In the genomic region with DNA sequence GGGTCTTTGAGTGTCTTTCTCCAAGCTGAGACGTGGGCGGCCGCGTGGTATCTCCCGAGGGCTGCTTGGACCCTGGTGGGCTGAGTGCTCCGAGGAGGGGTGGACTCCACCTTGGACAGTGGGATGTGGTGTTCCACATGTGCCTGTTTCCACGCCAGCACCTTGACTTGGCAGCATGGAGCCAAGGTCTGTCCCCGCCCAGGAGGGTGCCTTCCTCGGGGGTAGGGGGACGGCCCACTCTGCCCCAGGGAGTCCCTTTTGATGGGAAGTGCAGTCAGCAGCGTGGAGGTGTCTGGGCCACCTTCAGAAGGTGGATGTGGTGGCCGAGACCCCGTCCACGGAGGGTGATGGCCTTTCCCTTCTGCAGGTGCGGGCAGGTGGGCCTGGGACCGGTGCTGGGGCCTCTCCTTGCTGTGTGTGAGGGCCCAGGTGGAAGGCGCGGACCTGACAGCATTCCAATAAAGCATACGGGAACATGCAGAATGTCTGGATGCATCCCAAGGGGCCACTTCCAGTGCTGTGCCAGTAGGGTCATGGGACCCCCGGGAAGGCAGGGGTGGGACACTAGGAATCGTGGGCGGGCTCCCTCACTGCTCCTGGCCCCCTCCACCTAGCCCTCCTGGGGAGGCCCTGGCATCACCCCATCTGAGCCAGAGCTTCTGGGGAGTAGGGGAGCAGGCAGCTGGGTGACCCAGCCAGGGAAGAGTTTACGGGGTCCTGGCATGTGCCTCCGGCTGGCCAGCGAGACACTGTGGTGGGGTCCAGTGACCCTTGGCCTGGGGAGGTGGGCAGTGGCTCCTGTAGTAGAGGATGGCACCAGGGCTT, we compare ENCODE assay signal across 29 cellular contexts. TPM values are rescaled to one million over a fixed set of nuclear protein-coding genes. Genes with fewer than 3 reads are reported as not detected.
"Had no signal": no experiment of that assay in that cellular context is flagged by ENCODE, and none has a peak within 500 bp of the region (broad histone marks: within the 10 kb centered on the region; RNA-seq: fewer than 3 reads in every experiment).

No MANE protein-coding gene starts in this region.

- H3K9ac ChIP-seq: neural progenitor cell had no signal

- ATAC-seq: activated naive CD8-positive, alpha-beta T cell treated with anti-CD3 and anti-CD28 coated beads, Interleukin-2, amount 50 U/mL, for 24 hours; esophagus mucosa; gastrocnemius medialis; mucosa of descending colon; stimulated activated memory B cell treated with anti-CD40 and anti-IgM and Interleukin-4, amounts not matched to agents 10 μg/mL and 1 μg/mL and 100 μg/mL, for 72 hours had no signal

- H3K27me3 Mint-ChIP-seq: activated naive CD8-positive, alpha-beta T cell treated with anti-CD3 and anti-CD28 coated beads, Interleukin-2, amount 50 U/mL, for 24 hours had no signal

- H3K9me3 ChIP-seq: gastrocnemius medialis, mucosa of descending colon, pancreas, sigmoid colon, thyroid gland had no signal

- H3K4me3 Mint-ChIP-seq: activated naive CD4-positive, alpha-beta T cell treated with anti-CD3 and anti-CD28 coated beads, Interleukin-2, amount 10 ng/mL, durations not matched to agents 7 days and 5 days; activated naive CD8-positive, alpha-beta T cell treated with anti-CD3 and anti-CD28 coated beads, Interleukin-2, amount 50 U/mL, for 24 hours; naive B cell; stimulated activated memory B cell treated with anti-CD40 and anti-IgM and Interleukin-4, amounts not matched to agents 10 μg/mL and 1 μg/mL and 100 μg/mL, for 72 hours; T-helper 1 cell treated with Interleukin-12 subunit alpha and Interleukin-12 subunit beta and Interleukin-4 antibody, amounts not matched to agents 30 μg/mL and 1 μg/mL, for 36 hours had no signal

- DNase-seq: activated CD4-positive, CD25-positive, alpha-beta regulatory T cell treated with anti-CD3 and anti-CD28 coated beads, Interleukin-2, amount 50 U/mL, for 72 hours; activated CD8-positive, alpha-beta memory T cell treated with anti-CD3 and anti-CD28 coated beads for 24 hours; activated CD8-positive, alpha-beta memory T cell treated with anti-CD3 and anti-CD28 coated beads, Interleukin-2, amount 50 U/mL, for 48 hours; activated effector memory CD4-positive, alpha-beta T cell treated with Interleukin-2 at 50 U/mL for 16 hours; activated naive CD4-positive, alpha-beta T cell treated with anti-CD3 and anti-CD28 coated beads, Interleukin-2, amount 10 ng/mL, durations not matched to agents 7 days and 5 days; activated naive CD8-positive, alpha-beta T cell treated with anti-CD3 and anti-CD28 coated beads, Interleukin-2, amount 50 U/mL, for 24 hours; activated T-cell treated with anti-CD3 and anti-CD28 coated beads, Interleukin-2, amount 50 U/mL, for 48 hours; anterior cingulate cortex; brain microvascular endothelial cell; gastrocnemius medialis; head of caudate nucleus; kidney glomerular epithelial cell; mesenchymal stem cell; mucosa of descending colon; naive B cell; sigmoid colon; stimulated activated CD4-positive, alpha-beta T cell treated with anti-CD3 and anti-CD28 coated beads, Interleukin-4, amount 100 ng/mL, for 4 hours; thyroid gland had no signal

- H3K27ac Mint-ChIP-seq: activated naive CD4-positive, alpha-beta T cell treated with anti-CD3 and anti-CD28 coated beads, Interleukin-2, amount 10 ng/mL, durations not matched to agents 7 days and 5 days; activated naive CD8-positive, alpha-beta T cell treated with anti-CD3 and anti-CD28 coated beads, Interleukin-2, amount 50 U/mL, for 24 hours; neural progenitor cell; stimulated activated memory B cell treated with anti-CD40 and anti-IgM and Interleukin-4, amounts not matched to agents 10 μg/mL and 1 μg/mL and 100 μg/mL, for 72 hours; T-helper 1 cell treated with Interleukin-12 subunit alpha and Interleukin-12 subunit beta and Interleukin-4 antibody, amounts not matched to agents 30 μg/mL and 1 μg/mL, for 36 hours had no signal

- FAIRE-seq: endometrium, pancreas had no signal

- H2AFZ ChIP-seq: neural progenitor cell had no signal

- H3K36me3 ChIP-seq: neural progenitor cell had no signal

- H3K9me3 Mint-ChIP-seq: activated naive CD4-positive, alpha-beta T cell treated with anti-CD3 and anti-CD28 coated beads, Interleukin-2, amount 10 ng/mL, durations not matched to agents 7 days and 5 days; activated naive CD8-positive, alpha-beta T cell treated with anti-CD3 and anti-CD28 coated beads, Interleukin-2, amount 50 U/mL, for 24 hours; naive B cell; neural progenitor cell; stimulated activated memory B cell treated with anti-CD40 and anti-IgM and Interleukin-4, amounts not matched to agents 10 μg/mL and 1 μg/mL and 100 μg/mL, for 72 hours; T-helper 1 cell treated with Interleukin-12 subunit alpha and Interleukin-12 subunit beta and Interleukin-4 antibody, amounts not matched to agents 30 μg/mL and 1 μg/mL, for 36 hours had no signal

- H3K27me3 ChIP-seq: neural progenitor cell, pancreas, thyroid gland had no signal

- H3K4me3 ChIP-seq: coronary artery, gastrocnemius medialis, mucosa of descending colon, neural progenitor cell, pancreas, sigmoid colon, thyroid gland had no signal

- H3K4me1 Mint-ChIP-seq: activated naive CD4-positive, alpha-beta T cell treated with anti-CD3 and anti-CD28 coated beads, Interleukin-2, amount 10 ng/mL, durations not matched to agents 7 days and 5 days; activated naive CD8-positive, alpha-beta T cell treated with anti-CD3 and anti-CD28 coated beads, Interleukin-2, amount 50 U/mL, for 24 hours; naive B cell; neural progenitor cell had no signal

- H3K4me2 ChIP-seq: neural progenitor cell had no signal

- H3K4me1 ChIP-seq: gastrocnemius medialis, neural progenitor cell, pancreas, thyroid gland had no signal

- H3K36me3 Mint-ChIP-seq: naive B cell had no signal

- H3K27ac ChIP-seq: brain microvascular endothelial cell, coronary artery, gastrocnemius medialis, neural progenitor cell, pancreas, sigmoid colon, thyroid gland had no signal

RNA-seq across cellular contexts. Expression of gene COL20A1, which starts 3.5 kb away (rescaled TPM):
- total RNA-seq: esophagus mucosa, liver, mucosa of descending colon, pancreas, pulmonary artery endothelial cell, sigmoid colon, subcutaneous adipose tissue had no signal
- polyA plus RNA-seq: liver, urinary bladder had no signal

RNA-seq across cellular contexts. Expression of gene NKAIN4, which starts 35.3 kb away (rescaled TPM):
- total RNA-seq: esophagus mucosa, gastrocnemius medialis, pancreas, pulmonary artery endothelial cell, subcutaneous adipose tissue had no signal
- polyA plus RNA-seq: liver had no signal

RNA-seq across cellular contexts. Expression of gene BIRC7, which starts 53.8 kb away (rescaled TPM):
- total RNA-seq: esophagus mucosa, gastrocnemius medialis, pancreas, pulmonary artery endothelial cell, thyroid gland, urinary bladder had no signal
- polyA plus RNA-seq: liver had no signal
